In the genomic region with DNA sequence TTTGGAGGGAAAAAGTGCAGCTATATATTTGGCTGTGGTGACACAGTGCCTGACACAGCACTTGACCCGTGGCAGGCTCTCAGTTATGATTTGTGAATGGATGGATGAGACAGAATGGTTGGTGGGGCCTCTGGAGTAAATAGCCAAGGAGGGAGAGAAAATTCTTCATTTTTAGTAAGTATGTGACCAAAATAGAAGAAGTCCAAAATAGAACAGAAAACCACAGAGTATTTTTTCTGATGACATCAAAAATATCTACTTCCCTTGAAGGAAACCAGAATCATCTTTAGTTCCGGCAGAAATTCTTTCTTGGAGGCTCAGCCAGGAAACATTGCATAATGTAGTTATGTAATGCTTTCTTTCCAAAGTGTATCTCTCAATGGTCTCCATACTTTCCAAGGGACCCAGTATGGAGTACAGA, we compare ENCODE assay signal across 11 cellular contexts.
DNase-seq lines count a peak whose midpoint lies in the region; ATAC-seq and TF ChIP-seq lines count a peak whose summit lies in the region.
"Had no signal": no experiment of that assay in that cellular context is flagged by ENCODE, and none has a peak within 500 bp of the region (broad histone marks: within the 10 kb centered on the region; RNA-seq: fewer than 3 reads in every experiment).

No MANE protein-coding gene starts in this region.

- H3K27ac Mint-ChIP-seq in natural killer cell treated with Interleukin-12 subunit alpha and Interleukin-12 subunit beta and Interleukin-15 and Interleukin-18, amount 100 ng/mL, for 72 hours, result no peak overlapping the region
- no peak overlapping the region for H3K27ac Mint-ChIP-seq in natural killer cell
- peak overlapping the region; percentile 37 for H3K27ac Mint-ChIP-seq in activated naive CD8-positive, alpha-beta T cell treated with anti-CD3 and anti-CD28 coated beads, Interleukin-2, amount 50 U/mL, for 24 hours
- H3K27ac Mint-ChIP-seq: stimulated activated naive CD8-positive, alpha-beta T cell treated with anti-CD3 and anti-CD28 coated beads, Interleukin-15, Interleukin-2, amounts not matched to agents 100 ng/mL and 50 ng/mL, for 24 hours had no signal

- peaks cover 28 to 50% of the 10 kb centered on the region in 2 donors for H3K27me3 Mint-ChIP-seq in natural killer cell treated with Interleukin-12 subunit alpha and Interleukin-12 subunit beta and Interleukin-15 and Interleukin-18, amount 100 ng/mL, for 72 hours
- peaks cover 30 to 47% of the 10 kb centered on the region in 2 donors for H3K27me3 Mint-ChIP-seq in natural killer cell (ENCODE audit: low read depth in 2 of 2)
- peaks cover 27% of the 10 kb centered on the region for H3K27me3 Mint-ChIP-seq in activated naive CD8-positive, alpha-beta T cell treated with anti-CD3 and anti-CD28 coated beads, Interleukin-2, amount 50 U/mL, for 24 hours

- no peaks in the 10 kb centered on the region for H3K4me1 ChIP-seq in lower lobe of right lung

- peak overlapping the region; percentile 16 for H3K4me3 Mint-ChIP-seq in natural killer cell treated with Interleukin-12 subunit alpha and Interleukin-12 subunit beta and Interleukin-15 and Interleukin-18, amount 100 ng/mL, for 72 hours
- no peak overlapping the region for H3K4me3 Mint-ChIP-seq in natural killer cell
- H3K4me3 Mint-ChIP-seq in activated naive CD8-positive, alpha-beta T cell treated with anti-CD3 and anti-CD28 coated beads, Interleukin-2, amount 50 U/mL, for 24 hours, result no peak overlapping the region
- H3K4me3 Mint-ChIP-seq: stimulated activated naive CD8-positive, alpha-beta T cell treated with anti-CD3 and anti-CD28 coated beads, Interleukin-15, Interleukin-2, amounts not matched to agents 100 ng/mL and 50 ng/mL, for 24 hours had no signal

- peaks cover 3 to 4% of the 10 kb centered on the region in 2 donors for H3K4me1 Mint-ChIP-seq in natural killer cell treated with Interleukin-12 subunit alpha and Interleukin-12 subunit beta and Interleukin-15 and Interleukin-18, amount 100 ng/mL, for 72 hours (ENCODE audit: low read depth in 2 of 2)
- peaks cover 5 to 8% of the 10 kb centered on the region in 2 donors for H3K4me1 Mint-ChIP-seq in natural killer cell
- peaks cover 10% of the 10 kb centered on the region for H3K4me1 Mint-ChIP-seq in activated naive CD8-positive, alpha-beta T cell treated with anti-CD3 and anti-CD28 coated beads, Interleukin-2, amount 50 U/mL, for 24 hours

- no peaks in the 10 kb centered on the region for H3K9me3 ChIP-seq in lower lobe of right lung

- H3K27ac ChIP-seq in lower lobe of right lung, result peak overlapping the region; percentile 8

- no peak overlapping the region for H3K4me3 ChIP-seq in lower lobe of right lung

- peaks cover 6% of the 10 kb centered on the region for H3K27me3 ChIP-seq in lower lobe of right lung (ENCODE audit: low read depth)

- H3K36me3 Mint-ChIP-seq in natural killer cell treated with Interleukin-12 subunit alpha and Interleukin-12 subunit beta and Interleukin-15 and Interleukin-18, amount 100 ng/mL, for 72 hours, result no peaks in the 10 kb centered on the region
- H3K36me3 Mint-ChIP-seq in natural killer cell, result no peaks in the 10 kb centered on the region
- no peaks in the 10 kb centered on the region for H3K36me3 Mint-ChIP-seq in activated naive CD8-positive, alpha-beta T cell treated with anti-CD3 and anti-CD28 coated beads, Interleukin-2, amount 50 U/mL, for 24 hours (ENCODE audit: low read depth)

- no peak for ATAC-seq in natural killer cell treated with Interleukin-12 subunit alpha and Interleukin-12 subunit beta and Interleukin-15 and Interleukin-18, amount 100 ng/mL, for 72 hours
- no peak for ATAC-seq in natural killer cell
- ATAC-seq in activated naive CD8-positive, alpha-beta T cell treated with anti-CD3 and anti-CD28 coated beads, Interleukin-2, amount 50 U/mL, for 24 hours, result no peak
- peak in 1 of 2 donors; percentile 28 for ATAC-seq in lower lobe of right lung
- no peak for ATAC-seq in esophagus mucosa
- no peak for ATAC-seq in GM21619 (IDR thresholded peaks at IDR 0.05; ENCODE audit: unreplicated experiment)

- H3K36me3 ChIP-seq in lower lobe of right lung, result no peaks in the 10 kb centered on the region

- no peaks in the 10 kb centered on the region for H3K9me3 Mint-ChIP-seq in natural killer cell treated with Interleukin-12 subunit alpha and Interleukin-12 subunit beta and Interleukin-15 and Interleukin-18, amount 100 ng/mL, for 72 hours
- H3K9me3 Mint-ChIP-seq in natural killer cell, result no peaks in the 10 kb centered on the region
- no peaks in the 10 kb centered on the region for H3K9me3 Mint-ChIP-seq in activated naive CD8-positive, alpha-beta T cell treated with anti-CD3 and anti-CD28 coated beads, Interleukin-2, amount 50 U/mL, for 24 hours
- H3K9me3 Mint-ChIP-seq: stimulated activated naive CD8-positive, alpha-beta T cell treated with anti-CD3 and anti-CD28 coated beads, Interleukin-15, Interleukin-2, amounts not matched to agents 100 ng/mL and 50 ng/mL, for 24 hours had no signal

- DNase-seq in natural killer cell treated with Interleukin-12 subunit alpha and Interleukin-12 subunit beta and Interleukin-15 and Interleukin-18, amount 100 ng/mL, for 72 hours (ENCODE audit: low spot score), result no peak
- no peak for DNase-seq in natural killer cell
- DNase-seq in activated naive CD8-positive, alpha-beta T cell treated with anti-CD3 and anti-CD28 coated beads, Interleukin-2, amount 50 U/mL, for 24 hours, result no peak
- no peak for DNase-seq in lower lobe of right lung
- no peak for DNase-seq in HK-2 (ENCODE audit: unreplicated experiment)
- DNase-seq in stimulated activated CD4-positive, alpha-beta T cell treated with anti-CD3 and anti-CD28 coated beads, Interleukin-4, amount 100 ng/mL, for 24 hours, result no peak
- DNase-seq: activated CD4-positive, CD25-positive, alpha-beta regulatory T cell; cerebellar nuclear complex had no signal

- TF ChIP-seq CTCF in natural killer cell (IDR thresholded peaks at IDR 0.05) (no peak), lower lobe of right lung (IDR thresholded peaks at IDR 0.05) (no peak)

- intact Hi-C loops in natural killer cell (cut with micrococcal nuclease) (no loop called here), lower lobe of right lung (cut with DNase I) (no loop called here)
